In the genomic region with DNA sequence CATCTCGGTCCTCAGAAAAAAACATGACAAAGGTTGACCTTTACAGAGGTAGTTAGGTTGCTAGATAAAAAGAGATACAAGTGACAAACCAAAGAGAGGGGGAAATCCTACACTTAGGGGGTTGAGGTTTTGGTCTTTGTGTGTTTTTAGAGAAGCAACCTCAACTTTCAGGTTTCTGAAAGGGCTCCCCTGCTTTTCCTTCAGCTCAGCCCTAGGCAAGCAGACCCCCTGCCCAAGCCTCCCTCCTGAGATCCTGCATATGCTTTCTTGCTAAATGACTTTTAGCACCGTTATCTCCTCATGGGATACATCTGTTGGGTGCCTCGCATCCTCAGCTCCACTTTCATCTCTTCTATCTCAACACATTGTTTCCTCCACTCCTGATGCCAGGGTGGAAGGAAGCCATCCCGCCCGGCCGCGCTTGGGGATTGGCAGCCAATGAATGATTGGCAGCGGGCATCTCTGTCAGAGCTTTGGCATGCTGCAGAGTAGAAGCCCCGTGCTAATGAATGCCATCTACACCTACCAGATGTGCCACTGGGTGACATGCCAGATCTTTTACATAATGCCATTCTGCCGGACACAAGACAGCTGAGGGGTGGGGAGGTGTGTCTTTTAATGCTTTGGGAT, we compare ENCODE assay signal across 10 cellular contexts. TPM values are rescaled to one million over a fixed set of nuclear protein-coding genes. Genes with fewer than 3 reads are reported as not detected.
A peak's percentile ranks its signal among the peaks of the same experiment; 100 is the strongest.
DNase-seq lines count a peak whose midpoint lies in the region; ATAC-seq and TF ChIP-seq lines count a peak whose summit lies in the region.
"Had no signal": no experiment of that assay in that cellular context is flagged by ENCODE, and none has a peak within 500 bp of the region (broad histone marks: within the 10 kb centered on the region; RNA-seq: fewer than 3 reads in every experiment).

No MANE protein-coding gene starts in this region.

- H3K4me3 Mint-ChIP-seq in IgD-negative memory B cell = peak overlapping the region; percentile 84 to 98 (median 94)
- peak overlapping the region; percentile 55 for H3K4me3 Mint-ChIP-seq in central memory CD8-positive, alpha-beta T cell
- H3K4me3 Mint-ChIP-seq in stimulated activated effector memory CD8-positive, alpha-beta T cell treated with anti-CD3 and anti-CD28 coated beads, Interleukin-12 subunit alpha, Interleukin-12 subunit beta, amount 100 ng/mL, for 72 hours = peak overlapping the region; percentile 96

- peaks cover 4% of the 10 kb centered on the region for H3K36me3 Mint-ChIP-seq in IgD-negative memory B cell
- peaks cover 18% of the 10 kb centered on the region for H3K36me3 Mint-ChIP-seq in central memory CD8-positive, alpha-beta T cell (ENCODE audit: insufficient read depth)
- H3K36me3 Mint-ChIP-seq in stimulated activated effector memory CD8-positive, alpha-beta T cell treated with anti-CD3 and anti-CD28 coated beads, Interleukin-12 subunit alpha, Interleukin-12 subunit beta, amount 100 ng/mL, for 72 hours = peaks cover 27% of the 10 kb centered on the region

- no peak for TF ChIP-seq CTCF in upper lobe of right lung (IDR thresholded peaks at IDR 0.05)

- peaks cover 4% of the 10 kb centered on the region for H3K27me3 Mint-ChIP-seq in IgD-negative memory B cell
- H3K27me3 Mint-ChIP-seq in central memory CD8-positive, alpha-beta T cell = no peaks in the 10 kb centered on the region

- peaks cover 30% of the 10 kb centered on the region for H3K4me1 ChIP-seq in upper lobe of right lung

- ATAC-seq in activated CD4-positive, CD25-positive, alpha-beta regulatory T cell treated with anti-CD3 and anti-CD28 coated beads, Interleukin-2, amount 50 U/mL, for 24 hours = peak; percentile 36 to 48
- no peak for ATAC-seq in central memory CD8-positive, alpha-beta T cell (replicated peaks; ENCODE audit: extremely low read depth, poor library complexity, severe bottlenecking)
- peak; percentile 48 for ATAC-seq in stimulated activated effector memory CD8-positive, alpha-beta T cell treated with anti-CD3 and anti-CD28 coated beads, Interleukin-12 subunit alpha, Interleukin-12 subunit beta, amount 100 ng/mL, for 72 hours
- no peak for ATAC-seq in upper lobe of right lung

- H3K27me3 ChIP-seq in upper lobe of right lung = peaks cover 33% of the 10 kb centered on the region

- DNase-seq in activated CD4-positive, CD25-positive, alpha-beta regulatory T cell treated with anti-CD3 and anti-CD28 coated beads, Interleukin-2, amount 50 U/mL, for 72 hours = no peak
- DNase-seq in central memory CD8-positive, alpha-beta T cell (ENCODE audit: low spot score in 2 of 2) = no peak
- peak in 1 of 2 donors; percentile 72 for DNase-seq in stimulated activated effector memory CD8-positive, alpha-beta T cell treated with anti-CD3 and anti-CD28 coated beads, Interleukin-12 subunit alpha, Interleukin-12 subunit beta, amount 100 ng/mL, for 72 hours (ENCODE audit: low spot score in 2 of 2)
- DNase-seq in COR-L47 (lab: John Stamatoyannopoulos, UW) (no peak), upper lobe of right lung (no peak), NCI-H69 (lab: John Stamatoyannopoulos, UW) (no peak)
- DNase-seq: ACHN, NCI-H774 had no signal

- no peak overlapping the region for H3K4me3 ChIP-seq in upper lobe of right lung

- peaks cover 8% of the 10 kb centered on the region for H3K9me3 ChIP-seq in upper lobe of right lung

- intact Hi-C loops in upper lobe of right lung (cut with DNase I) = no loop called here

- H3K9me3 Mint-ChIP-seq in IgD-negative memory B cell = peaks cover 0 to 6% (median 0%) of the 10 kb centered on the region in 3 donors
- H3K9me3 Mint-ChIP-seq in central memory CD8-positive, alpha-beta T cell = no peaks in the 10 kb centered on the region
- peaks cover 11% of the 10 kb centered on the region for H3K9me3 Mint-ChIP-seq in stimulated activated effector memory CD8-positive, alpha-beta T cell treated with anti-CD3 and anti-CD28 coated beads, Interleukin-12 subunit alpha, Interleukin-12 subunit beta, amount 100 ng/mL, for 72 hours

- peak overlapping the region; percentile 10 to 97 (median 79) for H3K27ac Mint-ChIP-seq in IgD-negative memory B cell
- peak overlapping the region; percentile 60 for H3K27ac Mint-ChIP-seq in central memory CD8-positive, alpha-beta T cell (ENCODE audit: low read depth)
- H3K27ac Mint-ChIP-seq in stimulated activated effector memory CD8-positive, alpha-beta T cell treated with anti-CD3 and anti-CD28 coated beads, Interleukin-12 subunit alpha, Interleukin-12 subunit beta, amount 100 ng/mL, for 72 hours = peak overlapping the region; percentile 29

- peaks cover 34 to 53% (median 39%) of the 10 kb centered on the region in 3 donors for H3K4me1 Mint-ChIP-seq in IgD-negative memory B cell
- peaks cover 54% of the 10 kb centered on the region for H3K4me1 Mint-ChIP-seq in central memory CD8-positive, alpha-beta T cell
- peaks cover 60% of the 10 kb centered on the region for H3K4me1 Mint-ChIP-seq in stimulated activated effector memory CD8-positive, alpha-beta T cell treated with anti-CD3 and anti-CD28 coated beads, Interleukin-12 subunit alpha, Interleukin-12 subunit beta, amount 100 ng/mL, for 72 hours

- no peaks in the 10 kb centered on the region for H3K36me3 ChIP-seq in upper lobe of right lung

- no peak overlapping the region for H3K27ac ChIP-seq in upper lobe of right lung

RNA-seq across cellular contexts. Expression of a gene that starts 15.0 kb away (rescaled TPM):
- polyA plus RNA-seq in IgD-negative memory B cell = 3.8 TPM
- 1.7 TPM for total RNA-seq in upper lobe of right lung

Comparison
In these comparisons a context has a peak if more than half of its experiments do, and no peak if none do; other contexts are left out.
1. ATAC-seq: peak in activated CD4-positive, CD25-positive, alpha-beta regulatory T cell treated with anti-CD3 and anti-CD28 coated beads, Interleukin-2, amount 50 U/mL, for 24 hours (2 of 2) and stimulated activated effector memory CD8-positive, alpha-beta T cell treated with anti-CD3 and anti-CD28 coated beads, Interleukin-12 subunit alpha, Interleukin-12 subunit beta, amount 100 ng/mL, for 72 hours (single experiment); none in central memory CD8-positive, alpha-beta T cell (single experiment) and upper lobe of right lung (single experiment).
2. H3K27ac Mint-ChIP-seq: peak in every context shown above with its lines; median percentile 79 in IgD-negative memory B cell; 60 in central memory CD8-positive, alpha-beta T cell; 29 in stimulated activated effector memory CD8-positive, alpha-beta T cell treated with anti-CD3 and anti-CD28 coated beads, Interleukin-12 subunit alpha, Interleukin-12 subunit beta, amount 100 ng/mL, for 72 hours.
3. Peak in every context shown above with its lines, with median percentiles within 50 percentile points of each other: H3K4me3 Mint-ChIP-seq.